Comparison of ENCODE assay signal across 12 cellular contexts in the genomic region with DNA sequence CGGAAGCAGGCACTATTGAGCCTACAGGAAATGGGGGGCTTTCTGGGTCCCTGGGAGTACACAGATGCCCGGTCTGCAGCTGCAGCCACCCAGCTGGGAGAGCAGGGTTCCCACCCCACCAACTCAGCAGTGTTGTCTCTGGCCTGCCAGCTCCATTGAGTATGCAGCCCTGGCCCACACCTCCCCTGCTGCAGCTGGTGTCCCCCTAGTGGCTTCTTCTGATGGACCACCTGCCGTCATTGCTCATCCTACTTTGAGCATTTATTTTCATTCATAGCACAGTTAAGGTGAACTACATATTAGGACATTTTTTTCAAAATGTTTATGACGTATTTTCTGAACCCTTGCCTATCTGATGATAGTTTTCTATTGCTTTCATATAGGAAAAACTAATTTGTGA.
A peak's percentile ranks its signal among the peaks of the same experiment; 100 is the strongest.
DNase-seq lines count a peak whose midpoint lies in the region; ATAC-seq and TF ChIP-seq lines count a peak whose summit lies in the region.
"Had no signal": no experiment of that assay in that cellular context is flagged by ENCODE, and none has a peak within 500 bp of the region (broad histone marks: within the 10 kb centered on the region; RNA-seq: fewer than 3 reads in every experiment).

No MANE protein-coding gene starts in this region.

- H3K9me2 ChIP-seq in DOHH2 (replicated peaks; ENCODE audit: control insufficient read depth, low read length): no peaks in the 10 kb centered on the region

- H3K4me2 ChIP-seq in DOHH2 (ENCODE audit: low read length): no peak overlapping the region

- no peaks in the 10 kb centered on the region for H3K9me3 Mint-ChIP-seq in HFFc6
- H3K9me3 Mint-ChIP-seq: T-helper 1 cell treated with Interleukin-12 subunit alpha and Interleukin-12 subunit beta and Interleukin-4 antibody, amounts not matched to agents 30 μg/mL and 1 μg/mL, for 36 hours had no signal

- no peaks in the 10 kb centered on the region for H4K20me1 ChIP-seq in DOHH2 (ENCODE audit: control insufficient read depth, insufficient read depth, low read depth, low read length)

- TF ChIP-seq CTCF in DOHH2 (IDR thresholded peaks at IDR 0.05; ENCODE audit: low read depth, low read length, poor library complexity, severe bottlenecking) (peak; percentile 41), HFFc6 (IDR thresholded peaks at IDR 0.05) (peak; percentile 43; the same call in 1 of the 2 replicates), GM13976 (IDR thresholded peaks at IDR 0.05; ENCODE audit: borderline replicate concordance, control extremely low read depth, extremely low read depth, insufficient read depth, missing control alignments) (no peak), heart left ventricle (IDR thresholded peaks at IDR 0.05) (peak in 3 of 12 donors; percentile 12 to 25 (median 17))

- no peak for ATAC-seq in heart left ventricle
- ATAC-seq: stimulated activated naive B cell treated with anti-CD40 and anti-IgM and Interleukin-4, amounts not matched to agents 10 μg/mL and 1 μg/mL and 100 μg/mL, for 72 hours had no signal

- no peak for TF ChIP-seq POLR2A in heart left ventricle (IDR thresholded peaks at IDR 0.05)

- no peaks in the 10 kb centered on the region for H3K36me3 ChIP-seq in DOHH2 (ENCODE audit: control insufficient read depth, low read length)
- H3K36me3 ChIP-seq in heart left ventricle: no peaks in the 10 kb centered on the region

- H3F3A ChIP-seq in DOHH2 (ENCODE audit: control insufficient read depth, insufficient read depth): no peaks in the 10 kb centered on the region

- H3K9me3 ChIP-seq in DOHH2 (ENCODE audit: control insufficient read depth, insufficient read depth, low read length): no peaks in the 10 kb centered on the region
- H3K9me3 ChIP-seq in heart left ventricle: peaks cover 0 to 12% (median 0%) of the 10 kb centered on the region in 12 donors

- intact Hi-C loops in heart left ventricle (cut with DNase I): no loop called here

- H3K4me1 ChIP-seq in DOHH2 (ENCODE audit: control insufficient read depth, low read length): no peaks in the 10 kb centered on the region
- no peaks in the 10 kb centered on the region for H3K4me1 ChIP-seq in heart left ventricle

- DNase-seq in HFFc6 (no peak), SK-N-DZ (ENCODE audit: low spot score) (peak; percentile 43), left kidney (ENCODE audit: low read depth, low spot score) (peak; percentile 13), cortex of kidney (lab: John Stamatoyannopoulos, UW) (no peak), GM03348 (ENCODE audit: low spot score) (no peak), GM13976 (ENCODE audit: low spot score) (no peak), heart left ventricle (no peak)
- DNase-seq: GDM1; NCI-H2029 treated with DMSO at 0.1 percent for 48 hours; stimulated activated naive B cell treated with anti-CD40 and anti-IgM and Interleukin-4, amounts not matched to agents 10 μg/mL and 1 μg/mL and 100 μg/mL, for 72 hours had no signal

- H3K4me1 Mint-ChIP-seq in HFFc6 (ENCODE audit: low read depth): no peaks in the 10 kb centered on the region
- H3K4me1 Mint-ChIP-seq: stimulated activated naive B cell treated with anti-CD40 and anti-IgM and Interleukin-4, amounts not matched to agents 10 μg/mL and 1 μg/mL and 100 μg/mL, for 72 hours had no signal

- H3K27me3 Mint-ChIP-seq in HFFc6 (ENCODE audit: insufficient read depth): no peaks in the 10 kb centered on the region; the same call in 1 of the 2 replicates
- H3K27me3 Mint-ChIP-seq: stimulated activated naive B cell treated with anti-CD40 and anti-IgM and Interleukin-4, amounts not matched to agents 10 μg/mL and 1 μg/mL and 100 μg/mL, for 72 hours had no signal

- no peak overlapping the region for H3K4me3 Mint-ChIP-seq in HFFc6
- H3K4me3 Mint-ChIP-seq: stimulated activated naive B cell treated with anti-CD40 and anti-IgM and Interleukin-4, amounts not matched to agents 10 μg/mL and 1 μg/mL and 100 μg/mL, for 72 hours; T-helper 1 cell treated with Interleukin-12 subunit alpha and Interleukin-12 subunit beta and Interleukin-4 antibody, amounts not matched to agents 30 μg/mL and 1 μg/mL, for 36 hours had no signal

- H3K36me3 Mint-ChIP-seq in HFFc6 (ENCODE audit: low read depth): no peaks in the 10 kb centered on the region
- H3K36me3 Mint-ChIP-seq: stimulated activated naive B cell treated with anti-CD40 and anti-IgM and Interleukin-4, amounts not matched to agents 10 μg/mL and 1 μg/mL and 100 μg/mL, for 72 hours had no signal

- H3K27ac Mint-ChIP-seq in HFFc6: no peak overlapping the region
- H3K27ac Mint-ChIP-seq: stimulated activated naive B cell treated with anti-CD40 and anti-IgM and Interleukin-4, amounts not matched to agents 10 μg/mL and 1 μg/mL and 100 μg/mL, for 72 hours; T-helper 1 cell treated with Interleukin-12 subunit alpha and Interleukin-12 subunit beta and Interleukin-4 antibody, amounts not matched to agents 30 μg/mL and 1 μg/mL, for 36 hours had no signal

- in situ Hi-C loops in GM13976 (cut with MboI; ENCODE audit: low sequenced_read_pairs, unreplicated experiment): no loop called here

- WGBS in heart left ventricle, 4 donors: 74 to 91% (median 88%) methylated on average over 4 of the region's 4 CpGs

- no peaks in the 10 kb centered on the region for H3K79me2 ChIP-seq in DOHH2 (ENCODE audit: control insufficient read depth, low read length)

- H3K27ac ChIP-seq in DOHH2 (ENCODE audit: low read depth, low read length) (no peak overlapping the region), heart left ventricle (no peak overlapping the region)

- H3K27me3 ChIP-seq in DOHH2 (ENCODE audit: control insufficient read depth, low read length): no peaks in the 10 kb centered on the region
- no peaks in the 10 kb centered on the region for H3K27me3 ChIP-seq in heart left ventricle

- no peak overlapping the region for H3K4me3 ChIP-seq in DOHH2 (ENCODE audit: low read length)
- no peak overlapping the region for H3K4me3 ChIP-seq in heart left ventricle

Comparison
In these comparisons a context has a peak if more than half of its experiments do, and no peak if none do; other contexts are left out.
1. DNase-seq: peak in SK-N-DZ (single experiment) and left kidney (single experiment); none in HFFc6 (single experiment), cortex of kidney (single experiment), GM03348 (single experiment), GM13976 (single experiment) and heart left ventricle (0 of 5).